21 cellular contexts compared by ENCODE assay signal in genomic region chr1:91014475-91014874, GRCh38. TPM values are rescaled to one million over a fixed set of nuclear protein-coding genes. Genes with fewer than 3 reads are reported as not detected.
DNase-seq lines count a peak whose midpoint lies in the region; ATAC-seq, FAIRE-seq and TF ChIP-seq lines count a peak whose summit lies in the region.
"Had no signal": no experiment of that assay in that cellular context is flagged by ENCODE, and none has a peak within 500 bp of the region (broad histone marks: within the 10 kb centered on the region; RNA-seq: fewer than 3 reads in every experiment).

No MANE protein-coding gene starts in this region.

- H3K9me3 ChIP-seq in PC-3 (ENCODE audit: low read length) (no peaks in the 10 kb centered on the region), pancreas (no peaks in the 10 kb centered on the region)
- H3K9me3 ChIP-seq: thyroid gland had no signal

- peaks cover 93% of the 10 kb centered on the region for H3K79me2 ChIP-seq in PC-3 (ENCODE audit: low read length)

- no peak overlapping the region for H2AFZ ChIP-seq in PC-3 (ENCODE audit: low read length)

- H3K36me3 ChIP-seq in PC-3 (ENCODE audit: low read depth, low read length) = peaks cover 20% of the 10 kb centered on the region
- no peaks in the 10 kb centered on the region for H3K36me3 ChIP-seq in pancreas
- H3K36me3 ChIP-seq: thyroid gland had no signal

- ATAC-seq in PC-3 (peak; percentile 39), pancreas (no peak)
- ATAC-seq: activated naive CD8-positive, alpha-beta T cell treated with anti-CD3 and anti-CD28 coated beads, Interleukin-2, amount 50 U/mL, for 24 hours; left cardiac atrium; stimulated activated naive B cell treated with anti-CD40 and anti-IgM and Interleukin-4, amounts not matched to agents 10 μg/mL and 1 μg/mL and 100 μg/mL, for 72 hours had no signal

- no peak overlapping the region for H3K9ac ChIP-seq in PC-3 (ENCODE audit: low read length)

- FAIRE-seq in pancreas (lab: Jason Lieb, UNC) = no peak

- H4K20me1 ChIP-seq in PC-3 (ENCODE audit: low read length) = peaks cover 55% of the 10 kb centered on the region

- H3K27me3 ChIP-seq in PC-3 (ENCODE audit: low read length) (no peaks in the 10 kb centered on the region), pancreas (no peaks in the 10 kb centered on the region)
- H3K27me3 ChIP-seq: thyroid gland had no signal

- H3K4me2 ChIP-seq in PC-3 (ENCODE audit: low read length) = peak overlapping the region; percentile 55

- TF ChIP-seq CTCF in PC-3 (conservative IDR thresholded peaks at IDR 0.05; ENCODE audit: low read depth, low read length) (no peak), pancreas (IDR thresholded peaks at IDR 0.05) (no peak)

- POLR2A ChIA-PET in PC-3 (lab: Charles Lee; ENCODE audit: unreplicated experiment) = no interaction called here

- H3K27ac ChIP-seq in PC-3 (ENCODE audit: low read length) (peak overlapping the region; percentile 73), pancreas (no peak overlapping the region)
- H3K27ac ChIP-seq: thyroid gland had no signal

- no peaks in the 10 kb centered on the region for H3K9me2 ChIP-seq in PC-3 (replicated peaks; ENCODE audit: low read length)

- WGBS in pancreas, 2 donors = 53 to 67% methylated on average over 1 of the region's 1 CpG

- BruUV-seq in PC-3 (replicated peaks; lab: Mats Ljungman, UMichigan) = no TSS peak

- intact Hi-C loops in PC-3 (cut with micrococcal nuclease) = loop anchor here (10.0 kb wide), 1 partner anchor 50 kb away; no protein-coding TSS in a partner anchor
- intact Hi-C loops in pancreas (cut with DNase I) = no loop called here

- H3K4me3 ChIP-seq in PC-3 (ENCODE audit: low read length) (no peak overlapping the region), pancreas (no peak overlapping the region)
- H3K4me3 ChIP-seq: thyroid gland had no signal

- peaks cover 11% of the 10 kb centered on the region for H3F3A ChIP-seq in PC-3 (ENCODE audit: low read length, unreplicated experiment)

- peaks cover 49% of the 10 kb centered on the region for H3K4me1 ChIP-seq in PC-3 (ENCODE audit: insufficient read depth, low read length)
- peaks cover 0 to 31% (median 29%) of the 10 kb centered on the region in 3 donors for H3K4me1 ChIP-seq in pancreas

- CTCF ChIA-PET in PC-3 (lab: Charles Lee) = no interaction called here

- DNase-seq in ELR (ENCODE audit: low read depth) = peak; percentile 41
- DNase-seq in PC-3 = peak; percentile 81
- peak; percentile 89 for DNase-seq in globus pallidus (ENCODE audit: low spot score)
- peak; percentile 94 for DNase-seq in pons (ENCODE audit: low spot score)
- no peak for DNase-seq in AML-193 (lab: John Stamatoyannopoulos, UW)
- no peak for DNase-seq in germinal center (ENCODE audit: low spot score)
- DNase-seq in pancreas = no peak
- DNase-seq: activated CD4-positive, alpha-beta T cell treated with anti-CD3 and anti-CD28 coated beads, Interleukin-2, amount 50 U/mL, for 1 hour; activated CD8-positive, alpha-beta memory T cell treated with anti-CD3 and anti-CD28 coated beads, Interleukin-2, amount 50 U/mL, for 48 hours; activated naive CD8-positive, alpha-beta T cell treated with anti-CD3 and anti-CD28 coated beads, Interleukin-2, amount 50 U/mL, for 24 hours; COR-L47; EL; left cardiac atrium; NCI-H1417; NCI-H2171 treated with DMSO at 0.1 percent for 48 hours; NCI-H69; nephron progenitor cell; SHP77 treated with DMSO at 0.1 percent for 48 hours; stimulated activated CD4-positive, alpha-beta T cell treated with anti-CD3 and anti-CD28 coated beads, Interleukin-2, amount 100 ng/mL, for 24 hours; stimulated activated naive B cell treated with anti-CD40 and anti-IgM and Interleukin-4, amounts not matched to agents 10 μg/mL and 1 μg/mL and 100 μg/mL, for 72 hours; thyroid gland had no signal

RNA-seq across cellular contexts. Expression of gene ZNF644, which starts 7.4 kb away (rescaled TPM):
- total RNA-seq in PC-3 (2014; rRNA removed) (39.6 and 44.4 TPM in 2 replicates), pancreas (10 to 100 TPM; 15.9 to 33.6 (median 22.6) TPM)
- polyA plus RNA-seq in pancreas = 10 to 100 TPM; 10.0 to 13.6 TPM

Comparison
In these comparisons a context has a peak if more than half of its experiments do, and no peak if none do; other contexts are left out.
1. DNase-seq: peak in ELR (single experiment), PC-3 (single experiment), globus pallidus (single experiment) and pons (single experiment); none in AML-193 (0 of 2), germinal center (single experiment) and pancreas (0 of 6).